Comparison of ENCODE assay signal across 36 cellular contexts in genomic region chr20:23456416-23456815, GRCh38. TPM values are rescaled to one million over a fixed set of nuclear protein-coding genes. Genes with fewer than 3 reads are reported as not detected.
DNase-seq lines count a peak whose midpoint lies in the region; ATAC-seq and TF ChIP-seq lines count a peak whose summit lies in the region.
"Had no signal": no experiment of that assay in that cellular context is flagged by ENCODE, and none has a peak within 500 bp of the region (broad histone marks: within the 10 kb centered on the region; RNA-seq: fewer than 3 reads in every experiment).

No MANE protein-coding gene starts in this region.

- H3F3A ChIP-seq in GM23338 (replicated peaks; ENCODE audit: low read depth) = no peaks in the 10 kb centered on the region

- no peaks in the 10 kb centered on the region for H4K20me1 ChIP-seq in GM23338 (replicated peaks; ENCODE audit: insufficient read depth)

- no peak overlapping the region for H3K27ac ChIP-seq in GM23338 (ENCODE audit: low read depth)
- H3K27ac ChIP-seq in RWPE1 = no peak overlapping the region
- H3K27ac ChIP-seq: left lung, Peyer's patch, right atrium auricular region, tibial artery, vagina, WERI-Rb-1 had no signal

- H3K36me3 Mint-ChIP-seq in GM23338 (ENCODE audit: low read depth) = peaks cover 7% of the 10 kb centered on the region; the same call in 2 of the 3 replicates
- H3K36me3 Mint-ChIP-seq in T-helper 17 cell (ENCODE audit: low read depth) = no peaks in the 10 kb centered on the region
- no peaks in the 10 kb centered on the region for H3K36me3 Mint-ChIP-seq in naive thymus-derived CD8-positive, alpha-beta T cell
- H3K36me3 Mint-ChIP-seq: CD4-positive, alpha-beta memory T cell had no signal

- DNase-seq in NK-92 treated with Interleukin-12 subunit alpha and Interleukin-12 subunit beta, amount 100 ng/mL, for 24 hours (lab: John Stamatoyannopoulos, UW) = peak; percentile 48
- DNase-seq in NK-92 (lab: John Stamatoyannopoulos, UW; ENCODE audit: unreplicated experiment) = no peak
- DNase-seq in GM23338 (ENCODE audit: low spot score) = peak; percentile 7
- DNase-seq in T-helper 17 cell = no peak
- peak in 5 of 10 donors; percentile 9 to 38 (median 15) for DNase-seq in naive thymus-derived CD8-positive, alpha-beta T cell
- DNase-seq in DMS53 treated with DMSO at 0.1 percent for 48 hours (lab: John Stamatoyannopoulos, UW; ENCODE audit: unreplicated experiment) = no peak
- DNase-seq in RWPE1 (ENCODE audit: low spot score) = no peak
- DNase-seq: activated CD4-positive, alpha-beta T cell treated with anti-CD3 and anti-CD28 coated beads, Interleukin-2, amount 10 ng/mL, durations not matched to agents 24 days and 14 days; activated gamma-delta T cell treated with Interleukin-2 at 50 U/mL for 16 hours; activated T-cell treated with anti-CD3 and anti-CD28 coated beads, Interleukin-2, amount 50 U/mL, for 48 hours; caudate nucleus; CD4-positive, alpha-beta memory T cell; cortex of kidney; DMS 273 treated with DMSO at 0.1 percent for 48 hours; effector memory CD4-positive, alpha-beta T cell; glutamatergic neuron; left lung; mesenchymal stem cell; NCI-H1092 treated with DMSO at 0.1 percent for 48 hours; NCI-H1694 treated with DMSO at 0.1 percent for 48 hours; NCI-H2171; Peyer's patch; posterior cingulate gyrus; SHP77 treated with DMSO at 0.1 percent for 48 hours; small intestine; stimulated activated CD4-positive, alpha-beta T cell treated with anti-CD3 and anti-CD28 coated beads, Interleukin-1b, Interleukin-23, amount 100 ng/mL, for 48 hours; tibial artery; WERI-Rb-1 had no signal

- H3K4me3 Mint-ChIP-seq in GM23338 = no peak overlapping the region
- H3K4me3 Mint-ChIP-seq in T-helper 17 cell = peak overlapping the region; percentile 43
- H3K4me3 Mint-ChIP-seq in naive thymus-derived CD8-positive, alpha-beta T cell = peak overlapping the region in 9 of 10 donors; percentile 1 to 81 (median 51)
- H3K4me3 Mint-ChIP-seq: activated CD4-positive, alpha-beta T cell treated with anti-CD3 and anti-CD28 coated beads, Interleukin-2, amount 10 ng/mL, durations not matched to agents 24 days and 14 days had no signal

- peaks cover 13% of the 10 kb centered on the region for H3K4me1 ChIP-seq in GM23338 (ENCODE audit: insufficient read depth)
- H3K4me1 ChIP-seq: left lung, Peyer's patch, right atrium auricular region, tibial artery, vagina had no signal

- CTCF ChIA-PET in RWPE1 (lab: Yijun Ruan, JAX) = no interaction called here

- no peak for TF ChIP-seq CTCF in GM23338 (conservative IDR thresholded peaks at IDR 0.05; ENCODE audit: low read depth in 2 of 2)
- no peak for TF ChIP-seq CTCF in RWPE1 (conservative IDR thresholded peaks at IDR 0.05; ENCODE audit: low read depth)

- 0 out of 2 replicates have a peak overlapping the region, but pooled peaks have one; percentile 47 for H2AFZ ChIP-seq in GM23338

- H3K27ac Mint-ChIP-seq in GM23338 (no peak overlapping the region), T-helper 17 cell (no peak overlapping the region)
- peak overlapping the region in 9 of 10 donors; percentile 10 to 94 (median 75) for H3K27ac Mint-ChIP-seq in naive thymus-derived CD8-positive, alpha-beta T cell

- peaks cover 13% of the 10 kb centered on the region; the same call in 2 of the 3 replicates for H3K9me3 Mint-ChIP-seq in GM23338
- H3K9me3 Mint-ChIP-seq in naive thymus-derived CD8-positive, alpha-beta T cell = no peaks in the 10 kb centered on the region
- H3K9me3 Mint-ChIP-seq: activated CD4-positive, alpha-beta T cell treated with anti-CD3 and anti-CD28 coated beads, Interleukin-2, amount 10 ng/mL, durations not matched to agents 24 days and 14 days had no signal

- POLR2A ChIA-PET in naive thymus-derived CD8-positive, alpha-beta T cell (lab: Charles Lee) = interaction anchor here (1.3 to 1.4 kb wide), 2 partner anchors 95 to 106 kb away, joined by 3 to 5 read pairs; partner anchors contain the start of gene NXT1
- POLR2A ChIA-PET in RWPE1 (lab: Yijun Ruan, JAX; ENCODE audit: low non-redundant PET) = no interaction called here

- H3K27me3 Mint-ChIP-seq in GM23338 (ENCODE audit: insufficient read depth, low read depth, poor library complexity) = peaks cover 14% of the 10 kb centered on the region
- H3K27me3 Mint-ChIP-seq in T-helper 17 cell = peaks cover 51% of the 10 kb centered on the region
- no peaks in the 10 kb centered on the region for H3K27me3 Mint-ChIP-seq in naive thymus-derived CD8-positive, alpha-beta T cell

- H3K4me1 Mint-ChIP-seq in GM23338 (peaks cover 21% of the 10 kb centered on the region), T-helper 17 cell (peaks cover 5% of the 10 kb centered on the region)
- H3K4me1 Mint-ChIP-seq in naive thymus-derived CD8-positive, alpha-beta T cell = peaks cover 14 to 30% (median 20%) of the 10 kb centered on the region in 4 donors

- H3K9me3 ChIP-seq in T-helper 17 cell (ENCODE audit: control insufficient read depth, low read length, poor library complexity, severe bottlenecking) = no peaks in the 10 kb centered on the region
- H3K9me3 ChIP-seq: left lung, Peyer's patch, vagina had no signal

- H3K9me2 ChIP-seq in GM23338 (ENCODE audit: insufficient read depth) = peaks cover 4% of the 10 kb centered on the region; the same call in 1 of the 2 replicates

- H3K79me2 ChIP-seq in GM23338 (replicated peaks; ENCODE audit: insufficient read depth) = no peaks in the 10 kb centered on the region

- ATAC-seq in GM23338 = no peak
- ATAC-seq in T-helper 17 cell = no peak
- ATAC-seq in naive thymus-derived CD8-positive, alpha-beta T cell = peak; percentile 56 to 74
- ATAC-seq in HG02870 (IDR thresholded peaks at IDR 0.05; ENCODE audit: unreplicated experiment) = no peak
- ATAC-seq: left lung had no signal

- H3K27me3 ChIP-seq in GM23338 (ENCODE audit: insufficient read depth) = no peaks in the 10 kb centered on the region
- H3K27me3 ChIP-seq: Peyer's patch, right atrium auricular region, vagina had no signal

- H3K4me2 ChIP-seq in GM23338 = no peak overlapping the region

- H3K4me3 ChIP-seq in GM23338 = no peak overlapping the region
- H3K4me3 ChIP-seq: left lung, Peyer's patch, right atrium auricular region, tibial artery, vagina had no signal

- H3K36me3 ChIP-seq in GM23338 (ENCODE audit: insufficient read depth) = no peaks in the 10 kb centered on the region
- H3K36me3 ChIP-seq: left lung, Peyer's patch, right atrium auricular region, tibial artery, vagina, WERI-Rb-1 had no signal

TF ChIP-seq in GM23338, 12 proteins besides CTCF, POLR2A, EP300 and RAD21 (continues in another document):
- TF ChIP-seq CREB1 (CRISPR knock-in tag; IDR thresholded peaks at IDR 0.05; ENCODE audit: low read depth) = no peak
- TF ChIP-seq ETS1 (IDR thresholded peaks at IDR 0.05) = no peak

RNA-seq across cellular contexts. Expression of gene CST11, which starts 3.7 kb away (rescaled TPM):
- not detected in 2 replicates for total RNA-seq in GM23338 (2014; rRNA removed; shearing (Covaris generic))
- 0.73 TPM in 1 of 2 replicates, not detected in the other for polyA plus RNA-seq in GM23338 (2016; fragmentation: Nextera tagmentation; extraction: Ambion mirVana)
- total RNA-seq in T-helper 17 cell = not detected
- not detected for total RNA-seq in naive thymus-derived CD8-positive, alpha-beta T cell
- polyA plus RNA-seq in naive thymus-derived CD8-positive, alpha-beta T cell = not detected
- total RNA-seq: A172; activated CD4-positive, alpha-beta T cell treated with anti-CD3 and anti-CD28 coated beads, Interleukin-2, amount 10 ng/mL, durations not matched to agents 24 days and 14 days; CD4-positive, alpha-beta memory T cell; HT1080; left lung; MCF 10A; NCI-H460; Peyer's patch; right atrium auricular region; vagina had no signal
- polyA plus RNA-seq: CD4-positive, alpha-beta memory T cell; small intestine had no signal

RNA-seq across cellular contexts. Expression of gene CSTL1, which starts 16.9 kb away (rescaled TPM):
- total RNA-seq in GM23338 (2014; rRNA removed; shearing (Covaris generic)) = not detected in 2 replicates
- not detected in 2 replicates for polyA plus RNA-seq in GM23338 (2016; fragmentation: Nextera tagmentation; extraction: Ambion mirVana)
- total RNA-seq in T-helper 17 cell = not detected
- total RNA-seq in naive thymus-derived CD8-positive, alpha-beta T cell = not detected
- polyA plus RNA-seq in naive thymus-derived CD8-positive, alpha-beta T cell = not detected
- total RNA-seq: A172; activated CD4-positive, alpha-beta T cell treated with anti-CD3 and anti-CD28 coated beads, Interleukin-2, amount 10 ng/mL, durations not matched to agents 24 days and 14 days; CD4-positive, alpha-beta memory T cell; HT1080; left lung; MCF 10A; NCI-H460; Peyer's patch; right atrium auricular region; vagina had no signal
- polyA plus RNA-seq: CD4-positive, alpha-beta memory T cell; small intestine had no signal

RNA-seq across cellular contexts. Expression of gene CST8, which starts 34.5 kb away (rescaled TPM):
- total RNA-seq in GM23338 (2014; rRNA removed; shearing (Covaris generic)) = not detected in 2 replicates
- polyA plus RNA-seq in GM23338 (2016; fragmentation: Nextera tagmentation; extraction: Ambion mirVana) = not detected in 2 replicates
- not detected for total RNA-seq in T-helper 17 cell
- total RNA-seq in naive thymus-derived CD8-positive, alpha-beta T cell = not detected
- not detected for polyA plus RNA-seq in naive thymus-derived CD8-positive, alpha-beta T cell
- total RNA-seq: A172; activated CD4-positive, alpha-beta T cell treated with anti-CD3 and anti-CD28 coated beads, Interleukin-2, amount 10 ng/mL, durations not matched to agents 24 days and 14 days; CD4-positive, alpha-beta memory T cell; HT1080; left lung; MCF 10A; NCI-H460; Peyer's patch; right atrium auricular region; vagina had no signal
- polyA plus RNA-seq: CD4-positive, alpha-beta memory T cell; esophagus; small intestine had no signal

RNA-seq across cellular contexts. Expression of gene NAPB, which starts 35.1 kb away (rescaled TPM):
- total RNA-seq in GM23338 (2014; rRNA removed; shearing (Covaris generic)) = 12.9 and 18.1 TPM in 2 replicates
- 7.3 and 8.1 TPM in 2 replicates for polyA plus RNA-seq in GM23338 (2016; fragmentation: Nextera tagmentation; extraction: Ambion mirVana)
- total RNA-seq in T-helper 17 cell = 10 to 100 TPM in 1 of 2 donors, 1 to 10 TPM in 1; 8.5 to 12.3 TPM
- total RNA-seq in naive thymus-derived CD8-positive, alpha-beta T cell = 10 to 100 TPM; 14.6 to 15.9 TPM
- 1 to 10 TPM; 3.4 to 7.2 (median 5.8) TPM for polyA plus RNA-seq in naive thymus-derived CD8-positive, alpha-beta T cell

Comparison
In these comparisons a context has a peak if more than half of its experiments do, and no peak if none do; other contexts are left out.
1. DNase-seq: peak in NK-92 treated with Interleukin-12 subunit alpha and Interleukin-12 subunit beta, amount 100 ng/mL, for 24 hours (single experiment) and GM23338 (single experiment); none in NK-92 (single experiment), T-helper 17 cell (0 of 3), DMS53 treated with DMSO at 0.1 percent for 48 hours (single experiment) and RWPE1 (single experiment).
2. ATAC-seq: peak in naive thymus-derived CD8-positive, alpha-beta T cell (2 of 2); none in GM23338 (single experiment), T-helper 17 cell (single experiment) and HG02870 (single experiment).
3. H3K27ac Mint-ChIP-seq: peak in naive thymus-derived CD8-positive, alpha-beta T cell (9 of 10); none in GM23338 (single experiment) and T-helper 17 cell (single experiment).